ENCODE assay signal across 16 cellular contexts in the genomic region with DNA sequence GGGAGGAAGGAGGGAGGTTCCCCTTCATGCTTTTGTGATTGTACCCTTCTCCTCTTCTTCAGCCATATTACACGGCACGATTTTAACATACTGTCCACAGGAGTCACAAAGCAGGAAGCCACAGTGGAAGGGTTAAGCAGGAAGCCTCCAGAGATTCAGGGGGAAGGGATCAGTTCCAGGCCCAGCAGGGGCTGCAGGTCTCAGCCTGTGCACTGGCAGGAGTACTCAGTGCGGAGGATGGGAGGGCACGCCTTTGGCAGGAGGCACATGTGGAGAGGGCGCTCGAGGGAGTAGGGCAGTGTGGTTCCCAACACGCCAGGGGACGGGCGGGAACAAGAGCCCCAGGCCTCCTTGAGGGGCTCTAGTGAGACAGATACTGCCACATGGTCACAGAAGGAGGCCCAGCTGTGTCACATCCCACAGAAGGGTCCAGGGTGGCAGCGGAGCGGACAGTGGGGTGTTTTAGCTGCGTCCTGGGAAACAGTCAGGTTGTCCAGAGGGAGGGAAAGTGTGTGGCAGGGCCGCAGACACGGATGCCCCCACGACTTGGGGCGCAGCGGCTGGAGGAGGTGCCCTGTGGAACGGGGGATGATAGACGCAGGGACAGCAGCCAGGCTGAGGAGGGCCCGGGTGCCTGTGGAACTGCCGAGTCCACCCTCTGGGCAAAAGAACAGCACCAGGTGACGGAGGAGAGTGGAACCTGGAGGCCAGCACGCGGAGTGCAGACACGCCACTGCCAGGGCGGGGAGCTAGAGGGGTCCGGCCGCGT.
DNase-seq lines count a peak whose midpoint lies in the region; ATAC-seq and TF ChIP-seq lines count a peak whose summit lies in the region.
"Had no signal": no experiment of that assay in that cellular context is flagged by ENCODE, and none has a peak within 500 bp of the region (broad histone marks: within the 10 kb centered on the region; RNA-seq: fewer than 3 reads in every experiment).

No MANE protein-coding gene starts in this region.

- no peak overlapping the region for H3K4me3 Mint-ChIP-seq in activated T-cell treated with anti-CD3 and anti-CD28 coated beads, Interleukin-2, amount 50 U/mL, for 4 hours
- H3K4me3 Mint-ChIP-seq in endodermal cell, result no peak overlapping the region
- H3K4me3 Mint-ChIP-seq: naive thymus-derived CD8-positive, alpha-beta T cell had no signal

- H3K27me3 ChIP-seq in endodermal cell (ENCODE audit: control insufficient read depth, insufficient read depth, low read length, poor library complexity, severe bottlenecking) (no peaks in the 10 kb centered on the region), transverse colon (no peaks in the 10 kb centered on the region)

- WGBS in endodermal cell (ENCODE audit: insufficient coverage in 1 of 2, insufficient read length in 1 of 2), 2 experiments, result 95 to 97% methylated on average over 20 to 29 of the region's 29 CpGs
- 93 to 97% methylated on average over 11 to 29 of the region's 29 CpGs for WGBS in transverse colon (ENCODE audit: low coverage in 1 of 2), 2 donors

- H3K4me3 ChIP-seq in endodermal cell (ENCODE audit: low read length) (no peak overlapping the region), transverse colon (no peak overlapping the region)

- intact Hi-C loops in transverse colon (cut with DNase I; ENCODE audit: low total_unique reads), result no loop called here

- H3K9me3 ChIP-seq in KOPT-K1 (ENCODE audit: insufficient read depth, low read length, poor library complexity, severe bottlenecking), result no peaks in the 10 kb centered on the region
- peaks cover 14% of the 10 kb centered on the region for H3K9me3 ChIP-seq in endodermal cell (ENCODE audit: control insufficient read depth, low read length)
- no peaks in the 10 kb centered on the region for H3K9me3 ChIP-seq in transverse colon

- peaks cover 17% of the 10 kb centered on the region for H3K4me1 Mint-ChIP-seq in activated T-cell treated with anti-CD3 and anti-CD28 coated beads, Interleukin-2, amount 50 U/mL, for 4 hours (ENCODE audit: low read depth)
- H3K4me1 Mint-ChIP-seq in endodermal cell, result peaks cover 10% of the 10 kb centered on the region

- TF ChIP-seq EP300 in transverse colon (IDR thresholded peaks at IDR 0.05; ENCODE audit: low read depth), result no peak

- peak; percentile 14 for DNase-seq in activated T-cell treated with anti-CD3 and anti-CD28 coated beads, Interleukin-2, amount 50 U/mL, for 1 hour
- no peak for DNase-seq in activated T-cell treated with anti-CD3 and anti-CD28 coated beads, Interleukin-2, amount 50 U/mL, for 4 hours
- DNase-seq in endodermal cell, result no peak
- peak; percentile 10 for DNase-seq in retina
- DNase-seq in transverse colon, result no peak
- no peak for DNase-seq in Ammon's horn (ENCODE audit: low spot score)
- no peak for DNase-seq in GM13976 (ENCODE audit: low spot score)
- DNase-seq: ACHN; activated CD4-positive, CD25-positive, alpha-beta regulatory T cell treated with anti-CD3 and anti-CD28 coated beads, Interleukin-2, amount 50 U/mL, for 72 hours; DMS153; kidney; naive thymus-derived CD8-positive, alpha-beta T cell; NCI-H1105; NCI-H345; SW 1271 had no signal

- H3K4me1 ChIP-seq in endodermal cell (ENCODE audit: control insufficient read depth, insufficient read depth, low read length) (no peaks in the 10 kb centered on the region), transverse colon (no peaks in the 10 kb centered on the region)

- H3K27me3 Mint-ChIP-seq in activated T-cell treated with anti-CD3 and anti-CD28 coated beads, Interleukin-2, amount 50 U/mL, for 4 hours (ENCODE audit: low read depth), result no peaks in the 10 kb centered on the region
- no peaks in the 10 kb centered on the region for H3K27me3 Mint-ChIP-seq in endodermal cell (ENCODE audit: insufficient read depth)
- H3K27me3 Mint-ChIP-seq: naive thymus-derived CD8-positive, alpha-beta T cell had no signal

- no peak for ATAC-seq in activated T-cell treated with anti-CD3 and anti-CD28 coated beads, Interleukin-2, amount 50 U/mL, for 4 hours
- ATAC-seq: naive thymus-derived CD8-positive, alpha-beta T cell had no signal

- no peak overlapping the region for H3K9ac ChIP-seq in endodermal cell (ENCODE audit: extremely low read depth, low read length, poor library complexity, severe bottlenecking)

- TF ChIP-seq POLR2A in transverse colon (IDR thresholded peaks at IDR 0.05), result no peak

- H3K27ac ChIP-seq in KOPT-K1 (ENCODE audit: low read depth, low read length, poor library complexity, severe bottlenecking), result peak overlapping the region; percentile 94
- H3K27ac ChIP-seq in endodermal cell (ENCODE audit: low read depth, low read length), result no peak overlapping the region
- no peak overlapping the region for H3K27ac ChIP-seq in transverse colon

- TF ChIP-seq CTCF in endodermal cell (conservative IDR thresholded peaks at IDR 0.05) (no peak), transverse colon (IDR thresholded peaks at IDR 0.05) (no peak), GM13976 (IDR thresholded peaks at IDR 0.05; ENCODE audit: borderline replicate concordance, control extremely low read depth, extremely low read depth, insufficient read depth, missing control alignments) (no peak)

- H3K9me3 Mint-ChIP-seq in activated T-cell treated with anti-CD3 and anti-CD28 coated beads, Interleukin-2, amount 50 U/mL, for 4 hours, result no peaks in the 10 kb centered on the region
- no peaks in the 10 kb centered on the region for H3K9me3 Mint-ChIP-seq in endodermal cell
- H3K9me3 Mint-ChIP-seq: naive thymus-derived CD8-positive, alpha-beta T cell had no signal

- in situ Hi-C loops in transverse colon (cut with MboI; ENCODE audit: low pct_ligation_motif_present in 1 of 4, low pct_unique_long_range_greater_than_20kb in 1 of 4, low sequenced_read_pairs in 3 of 4), result no loop called here
- in situ Hi-C loops in GM13976 (cut with MboI; ENCODE audit: low sequenced_read_pairs, unreplicated experiment), result no loop called here

- H3K27ac Mint-ChIP-seq in endodermal cell, result peak overlapping the region; percentile 27

- H3K36me3 ChIP-seq in KOPT-K1 (ENCODE audit: insufficient read depth, low read length) (peaks cover 47% of the 10 kb centered on the region), endodermal cell (ENCODE audit: control insufficient read depth, insufficient read depth, low read length) (peaks cover 38% of the 10 kb centered on the region), transverse colon (peaks cover 0 to 8% (median 0%) of the 10 kb centered on the region in 4 donors)

- H3K36me3 Mint-ChIP-seq in activated T-cell treated with anti-CD3 and anti-CD28 coated beads, Interleukin-2, amount 50 U/mL, for 4 hours (ENCODE audit: insufficient read depth), result peaks cover 37% of the 10 kb centered on the region
- H3K36me3 Mint-ChIP-seq in endodermal cell (ENCODE audit: low read depth), result peaks cover 51% of the 10 kb centered on the region

Comparison
In these comparisons a context has a peak if more than half of its experiments do, and no peak if none do; other contexts are left out.
1. DNase-seq: peak in activated T-cell treated with anti-CD3 and anti-CD28 coated beads, Interleukin-2, amount 50 U/mL, for 1 hour (single experiment) and retina (single experiment); none in activated T-cell treated with anti-CD3 and anti-CD28 coated beads, Interleukin-2, amount 50 U/mL, for 4 hours (single experiment), endodermal cell (single experiment), transverse colon (single experiment), Ammon's horn (single experiment) and GM13976 (single experiment).